ENCODE assay signal across 23 cellular contexts in the genomic region with DNA sequence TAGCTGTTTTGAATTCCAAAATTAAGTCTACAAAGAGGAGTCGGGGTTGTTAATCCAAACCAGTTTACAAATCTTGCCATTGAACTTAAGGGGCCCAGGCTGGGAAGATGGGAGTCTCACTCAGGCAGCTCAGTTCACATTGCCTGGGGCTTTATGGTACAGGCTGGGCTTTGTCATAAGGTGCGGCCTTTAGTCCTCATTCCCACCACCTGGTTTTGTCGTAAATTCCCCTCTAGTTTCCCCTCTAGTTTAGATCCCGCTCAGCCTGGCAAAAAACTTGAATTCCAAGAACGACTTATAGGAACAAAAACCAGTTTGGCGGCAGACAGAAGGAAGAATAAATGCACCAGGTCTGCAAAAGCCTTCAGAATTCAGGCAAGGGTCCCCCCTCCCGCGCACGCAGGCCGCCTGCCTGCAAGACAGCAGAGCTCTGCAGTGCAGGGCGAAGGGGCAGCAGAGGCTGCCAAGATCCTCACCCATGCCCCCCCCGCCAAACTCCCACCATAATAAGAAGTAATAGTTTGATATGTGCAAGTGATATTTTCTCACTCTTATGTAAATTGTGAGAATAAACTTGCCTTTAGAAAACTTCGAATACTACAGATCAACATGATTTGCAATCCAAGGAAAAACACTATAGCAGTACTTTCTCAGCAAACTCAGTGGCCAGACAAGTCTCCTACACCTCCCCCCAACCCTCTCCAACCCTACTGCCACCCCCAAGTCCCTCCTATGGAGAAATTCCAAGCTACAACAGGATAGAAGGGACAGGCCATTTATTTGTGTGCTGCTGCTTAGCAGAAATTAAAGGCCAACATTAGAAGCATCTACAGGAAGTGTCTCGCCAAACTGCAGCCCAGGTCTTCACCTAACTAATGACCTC. TPM values are rescaled to one million over a fixed set of nuclear protein-coding genes. Genes with fewer than 3 reads are reported as not detected.
DNase-seq lines count a peak whose midpoint lies in the region; ATAC-seq and TF ChIP-seq lines count a peak whose summit lies in the region.
"Had no signal": no experiment of that assay in that cellular context is flagged by ENCODE, and none has a peak within 500 bp of the region (broad histone marks: within the 10 kb centered on the region; RNA-seq: fewer than 3 reads in every experiment).

No MANE protein-coding gene starts in this region.

- H3K4me1 Mint-ChIP-seq in GM23338 (peaks cover 74% of the 10 kb centered on the region), endodermal cell (peaks cover 68% of the 10 kb centered on the region), neural progenitor cell (peaks cover 74% of the 10 kb centered on the region)

- H2AFZ ChIP-seq in GM23338 = no peak overlapping the region
- H2AFZ ChIP-seq in neural progenitor cell (replicated peaks) = no peak overlapping the region

- H3K36me3 ChIP-seq in GM23338 (ENCODE audit: insufficient read depth) = no peaks in the 10 kb centered on the region
- H3K36me3 ChIP-seq in endodermal cell (ENCODE audit: control insufficient read depth, insufficient read depth, low read length) = no peaks in the 10 kb centered on the region
- H3K36me3 ChIP-seq in neural progenitor cell = no peaks in the 10 kb centered on the region
- H3K36me3 ChIP-seq: gastrocnemius medialis, Peyer's patch, vagina, WERI-Rb-1 had no signal

- H3K27me3 Mint-ChIP-seq in GM23338 (ENCODE audit: insufficient read depth, low read depth, poor library complexity) = peaks cover 87% of the 10 kb centered on the region
- H3K27me3 Mint-ChIP-seq in endodermal cell (ENCODE audit: insufficient read depth) = peaks cover 43% of the 10 kb centered on the region
- peaks cover 12% of the 10 kb centered on the region for H3K27me3 Mint-ChIP-seq in neural progenitor cell (ENCODE audit: insufficient read depth, low read depth)

- DNase-seq in GM23338 (ENCODE audit: low spot score) = peak; percentile 58
- peak; percentile 33 for DNase-seq in NCI-H526 treated with DMSO at 0.1 percent for 48 hours (lab: John Stamatoyannopoulos, UW)
- DNase-seq in endodermal cell = no peak
- DNase-seq in neural progenitor cell (ENCODE audit: low spot score) = peak; percentile 49
- DNase-seq in DMS53 treated with DMSO at 0.1 percent for 48 hours (lab: John Stamatoyannopoulos, UW; ENCODE audit: unreplicated experiment) = no peak
- DNase-seq in NCI-H146 (lab: John Stamatoyannopoulos, UW) = no peak
- DNase-seq: activated CD4-positive, alpha-beta memory T cell treated with anti-CD3 and anti-CD28 coated beads for 36 hours; activated naive CD4-positive, alpha-beta T cell treated with anti-CD3 and anti-CD28 coated beads, Interleukin-2, amount 10 ng/mL, durations not matched to agents 7 days and 5 days; activated T-cell treated with anti-CD3 and anti-CD28 coated beads, Interleukin-2, amount 50 U/mL, for 24 hours; gastrocnemius medialis; IMR-90; naive thymus-derived CD8-positive, alpha-beta T cell; NCI-H2107; Peyer's patch; stimulated activated naive CD8-positive, alpha-beta T cell treated with anti-CD3 and anti-CD28 coated beads, Interleukin-15, amount 100 ng/mL, for 72 hours; T-helper 1 cell; WERI-Rb-1 had no signal

- H3K79me2 ChIP-seq in GM23338 (replicated peaks; ENCODE audit: insufficient read depth) (peaks cover 31% of the 10 kb centered on the region), neural progenitor cell (ENCODE audit: low read depth) (peaks cover 60% of the 10 kb centered on the region)

- H3K9me2 ChIP-seq in GM23338 (ENCODE audit: insufficient read depth) = no peaks in the 10 kb centered on the region

- H3K4me3 Mint-ChIP-seq in GM23338 (peak overlapping the region; percentile 84), endodermal cell (peak overlapping the region; percentile 87), neural progenitor cell (peak overlapping the region; percentile 97)
- H3K4me3 Mint-ChIP-seq: activated CD4-positive, alpha-beta memory T cell treated with anti-CD3 and anti-CD28 coated beads for 36 hours; activated naive CD4-positive, alpha-beta T cell treated with anti-CD3 and anti-CD28 coated beads, Interleukin-2, amount 10 ng/mL, durations not matched to agents 7 days and 5 days; activated T-cell treated with anti-CD3 and anti-CD28 coated beads, Interleukin-2, amount 50 U/mL, for 24 hours; naive thymus-derived CD8-positive, alpha-beta T cell; stimulated activated naive CD8-positive, alpha-beta T cell treated with anti-CD3 and anti-CD28 coated beads, Interleukin-15, amount 100 ng/mL, for 72 hours had no signal

- H3K36me3 Mint-ChIP-seq in GM23338 (ENCODE audit: low read depth) = no peaks in the 10 kb centered on the region
- no peaks in the 10 kb centered on the region for H3K36me3 Mint-ChIP-seq in endodermal cell (ENCODE audit: low read depth)
- H3K36me3 Mint-ChIP-seq in neural progenitor cell = no peaks in the 10 kb centered on the region
- H3K36me3 Mint-ChIP-seq: activated CD4-positive, alpha-beta memory T cell treated with anti-CD3 and anti-CD28 coated beads for 36 hours; activated naive CD4-positive, alpha-beta T cell treated with anti-CD3 and anti-CD28 coated beads, Interleukin-2, amount 10 ng/mL, durations not matched to agents 7 days and 5 days had no signal

- peaks cover 72% of the 10 kb centered on the region for H3K4me1 ChIP-seq in GM23338 (ENCODE audit: insufficient read depth)
- H3K4me1 ChIP-seq in endodermal cell (ENCODE audit: control insufficient read depth, insufficient read depth, low read length) = peaks cover 26% of the 10 kb centered on the region
- H3K4me1 ChIP-seq in neural progenitor cell = peaks cover 77% of the 10 kb centered on the region
- H3K4me1 ChIP-seq: gastrocnemius medialis had no signal

- H3K4me3 ChIP-seq in GM23338 (peak overlapping the region; percentile 88), endodermal cell (ENCODE audit: low read length) (peak overlapping the region; percentile 84), neural progenitor cell (peak overlapping the region; percentile 10)
- H3K4me3 ChIP-seq: coronary artery, gastrocnemius medialis, Peyer's patch, vagina had no signal

- WGBS in endodermal cell (ENCODE audit: insufficient coverage in 1 of 2, insufficient read length in 1 of 2), 2 experiments = 48 to 63% methylated on average over 6 to 12 of the region's 14 CpGs

- peak overlapping the region; percentile 72 for H3K27ac ChIP-seq in GM23338 (ENCODE audit: low read depth)
- H3K27ac ChIP-seq in endodermal cell (ENCODE audit: low read depth, low read length) = peak overlapping the region; percentile 71
- H3K27ac ChIP-seq in neural progenitor cell = no peak overlapping the region
- H3K27ac ChIP-seq: coronary artery, epithelial cell of prostate, gastrocnemius medialis, vagina, WERI-Rb-1 had no signal

- no peak for ATAC-seq in GM23338
- ATAC-seq in HG02610 (IDR thresholded peaks at IDR 0.05; ENCODE audit: unreplicated experiment) = no peak
- ATAC-seq in GM18502 (IDR thresholded peaks at IDR 0.05; ENCODE audit: poor library complexity, unreplicated experiment) = no peak
- ATAC-seq: gastrocnemius medialis; naive thymus-derived CD8-positive, alpha-beta T cell; stimulated activated naive CD8-positive, alpha-beta T cell treated with anti-CD3 and anti-CD28 coated beads, Interleukin-15, amount 100 ng/mL, for 72 hours had no signal

- H3F3A ChIP-seq in GM23338 (replicated peaks; ENCODE audit: low read depth) (peaks cover 8% of the 10 kb centered on the region; the same call in 1 of the 2 replicates), neural progenitor cell (ENCODE audit: low read depth) (peaks cover 62% of the 10 kb centered on the region)

- H3K9me3 Mint-ChIP-seq in GM23338 (no peaks in the 10 kb centered on the region; the same call in 2 of the 3 replicates), endodermal cell (no peaks in the 10 kb centered on the region), neural progenitor cell (no peaks in the 10 kb centered on the region)
- H3K9me3 Mint-ChIP-seq: activated CD4-positive, alpha-beta memory T cell treated with anti-CD3 and anti-CD28 coated beads for 36 hours; activated naive CD4-positive, alpha-beta T cell treated with anti-CD3 and anti-CD28 coated beads, Interleukin-2, amount 10 ng/mL, durations not matched to agents 7 days and 5 days; activated T-cell treated with anti-CD3 and anti-CD28 coated beads, Interleukin-2, amount 50 U/mL, for 24 hours; naive thymus-derived CD8-positive, alpha-beta T cell; stimulated activated naive CD8-positive, alpha-beta T cell treated with anti-CD3 and anti-CD28 coated beads, Interleukin-15, amount 100 ng/mL, for 72 hours had no signal

- TF ChIP-seq CTCF in GM23338 (conservative IDR thresholded peaks at IDR 0.05; ENCODE audit: low read depth in 2 of 2) (no peak), endodermal cell (conservative IDR thresholded peaks at IDR 0.05) (no peak), neural progenitor cell (IDR thresholded peaks at IDR 0.05) (no peak)

- H3K27ac Mint-ChIP-seq in GM23338 (no peak overlapping the region), endodermal cell (peak overlapping the region; percentile 30), neural progenitor cell (peak overlapping the region; percentile 68)
- H3K27ac Mint-ChIP-seq: activated CD4-positive, alpha-beta memory T cell treated with anti-CD3 and anti-CD28 coated beads for 36 hours; activated naive CD4-positive, alpha-beta T cell treated with anti-CD3 and anti-CD28 coated beads, Interleukin-2, amount 10 ng/mL, durations not matched to agents 7 days and 5 days; activated T-cell treated with anti-CD3 and anti-CD28 coated beads, Interleukin-2, amount 50 U/mL, for 24 hours; stimulated activated naive CD8-positive, alpha-beta T cell treated with anti-CD3 and anti-CD28 coated beads, Interleukin-15, amount 100 ng/mL, for 72 hours had no signal

- peak overlapping the region; percentile 96 for H3K4me2 ChIP-seq in GM23338
- peak overlapping the region; percentile 97 for H3K4me2 ChIP-seq in neural progenitor cell

- H3K9ac ChIP-seq in endodermal cell (ENCODE audit: extremely low read depth, low read length, poor library complexity, severe bottlenecking) (no peak overlapping the region), neural progenitor cell (no peak overlapping the region)

- H3K27me3 ChIP-seq in GM23338 (ENCODE audit: insufficient read depth) = peaks cover 65% of the 10 kb centered on the region
- peaks cover 28% of the 10 kb centered on the region for H3K27me3 ChIP-seq in endodermal cell (ENCODE audit: control insufficient read depth, insufficient read depth, low read length, poor library complexity, severe bottlenecking)
- H3K27me3 ChIP-seq in neural progenitor cell = peaks cover 27% of the 10 kb centered on the region
- H3K27me3 ChIP-seq: vagina had no signal

- H4K20me1 ChIP-seq in GM23338 (replicated peaks; ENCODE audit: insufficient read depth) = 0 out of 2 replicates have a peak, but pooled peaks cover 9% of the 10 kb centered on the region
- peaks cover 72% of the 10 kb centered on the region for H4K20me1 ChIP-seq in neural progenitor cell (ENCODE audit: low read depth)

- no peaks in the 10 kb centered on the region for H3K9me3 ChIP-seq in endodermal cell (ENCODE audit: control insufficient read depth, low read length)
- H3K9me3 ChIP-seq in neural progenitor cell (ENCODE audit: low read depth) = no peaks in the 10 kb centered on the region
- H3K9me3 ChIP-seq: gastrocnemius medialis, Peyer's patch, vagina had no signal

RNA-seq across cellular contexts. Expression of a gene that starts 4.0 kb away (rescaled TPM):
- 16.6 and 22.8 TPM in 2 replicates for total RNA-seq in GM23338 (2014; rRNA removed; shearing (Covaris generic))
- polyA plus RNA-seq in GM23338 (2016; fragmentation: Nextera tagmentation; extraction: Ambion mirVana) = 15.9 and 17.8 TPM in 2 replicates
- total RNA-seq in endodermal cell (10 to 100 TPM; 45.6 to 49.6 TPM), neural progenitor cell (ENCODE audit: low replicate concordance) (11.2 and 31.1 TPM in 2 replicates)
- polyA plus RNA-seq in endodermal cell (2013, experiment 1 of 2) = 50.6 TPM
- 45.7 TPM for polyA plus RNA-seq in endodermal cell (2013, experiment 2 of 2)
- total RNA-seq: activated CD4-positive, alpha-beta memory T cell treated with anti-CD3 and anti-CD28 coated beads for 36 hours; IMR-90; lung microvascular endothelial cell; naive thymus-derived CD8-positive, alpha-beta T cell had no signal
- polyA plus RNA-seq: IMR-90; naive thymus-derived CD8-positive, alpha-beta T cell had no signal

Comparison
In these comparisons a context has a peak if more than half of its experiments do, and no peak if none do; other contexts are left out.
1. DNase-seq: peak in GM23338 (single experiment), NCI-H526 treated with DMSO at 0.1 percent for 48 hours (single experiment) and neural progenitor cell (single experiment); none in endodermal cell (single experiment), DMS53 treated with DMSO at 0.1 percent for 48 hours (single experiment) and NCI-H146 (single experiment).
2. H3K4me3 ChIP-seq: peak in every context shown above with its lines; median percentile 88 in GM23338; 84 in endodermal cell; 10 in neural progenitor cell.
3. Peak in every context shown above with its lines, with median percentiles within 50 percentile points of each other: H3K4me3 Mint-ChIP-seq.